ENCODE assay signal across 19 cellular contexts in the genomic region with DNA sequence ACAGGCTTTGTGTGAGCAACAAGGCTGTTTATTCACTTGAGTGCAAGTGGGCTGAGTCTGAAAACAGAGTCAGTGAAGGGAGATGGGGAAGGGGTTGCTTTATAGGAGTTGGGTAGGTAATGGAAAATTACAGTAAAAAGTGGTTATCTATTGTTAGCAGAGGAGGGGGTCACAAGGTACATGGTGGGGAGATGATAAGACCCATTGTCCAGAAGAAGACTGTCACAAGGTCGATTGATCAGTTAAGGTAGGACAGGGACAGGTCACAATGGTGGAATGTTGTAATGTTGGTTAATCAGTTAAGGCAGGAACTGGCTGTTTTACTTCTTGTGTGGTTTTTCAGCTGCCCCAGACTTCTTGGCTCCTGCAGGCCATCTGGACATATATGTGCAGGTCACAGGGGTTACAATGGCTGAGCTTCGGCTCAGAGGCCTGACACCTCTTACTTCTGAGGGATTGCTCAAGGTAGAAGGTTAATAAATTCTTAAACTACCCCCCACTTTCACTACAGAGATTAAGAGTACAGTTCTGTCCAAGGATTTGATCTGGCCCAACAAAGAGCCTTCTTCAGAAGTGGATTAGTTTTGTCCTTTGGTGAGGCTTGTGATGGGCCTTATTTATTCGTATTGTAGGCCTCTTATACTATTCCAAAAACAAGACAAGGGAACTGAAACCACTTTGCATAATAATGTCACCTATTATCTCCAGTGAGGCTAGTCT.
"Had no signal": no experiment of that assay in that cellular context is flagged by ENCODE, and none has a peak within 500 bp of the region (broad histone marks: within the 10 kb centered on the region; RNA-seq: fewer than 3 reads in every experiment).

No MANE protein-coding gene starts in this region.

- ATAC-seq: activated naive CD4-positive, alpha-beta T cell treated with anti-CD3 and anti-CD28 coated beads, Interleukin-2, amount 50 U/mL, for 72 hours; foreskin keratinocyte; left lung; naive thymus-derived CD8-positive, alpha-beta T cell had no signal

- H3K27ac ChIP-seq: coronary artery, foreskin keratinocyte, left lung, right atrium auricular region, tibial nerve, vagina had no signal

- DNase-seq: activated effector memory CD4-positive, alpha-beta T cell treated with Interleukin-2 at 50 U/mL for 16 hours; caudate nucleus; foreskin keratinocyte; glutamatergic neuron; hypothalamus; kidney; left lung; naive thymus-derived CD8-positive, alpha-beta T cell; occipital lobe; small intestine; stimulated activated CD4-positive, alpha-beta T cell treated with anti-CD3 and anti-CD28 coated beads, Interleukin-4, amount 100 ng/mL, for 4 hours; stimulated activated CD8-positive, alpha-beta memory T cell treated with anti-CD3 and anti-CD28 coated beads, Interleukin-4, amount 100 ng/mL, for 48 hours; stimulated activated naive CD4-positive, alpha-beta T cell treated with Interleukin-2 at 50 U/mL for 16 hours; substantia nigra had no signal

- H3K9me3 ChIP-seq: left lung, right atrium auricular region, tibial nerve, vagina had no signal

- H3K4me1 ChIP-seq: foreskin keratinocyte, left lung, right atrium auricular region, tibial nerve, vagina had no signal

- H3K27me3 ChIP-seq: foreskin keratinocyte, left lung, right atrium auricular region, tibial nerve, vagina had no signal

- FAIRE-seq: kidney, small intestine had no signal

- H3K4me3 ChIP-seq: coronary artery, left lung, right atrium auricular region, tibial nerve, vagina had no signal
